Comparison of ENCODE assay signal across 9 cellular contexts in genomic region chr7:137820677-137821420, GRCh38. TPM values are rescaled to one million over a fixed set of nuclear protein-coding genes. Genes with fewer than 3 reads are reported as not detected.
DNase-seq lines count a peak whose midpoint lies in the region; ATAC-seq, FAIRE-seq and TF ChIP-seq lines count a peak whose summit lies in the region.
"Had no signal": no experiment of that assay in that cellular context is flagged by ENCODE, and none has a peak within 500 bp of the region (broad histone marks: within the 10 kb centered on the region; RNA-seq: fewer than 3 reads in every experiment).

No MANE protein-coding gene starts in this region.

- H3K27ac Mint-ChIP-seq in CD4-positive, alpha-beta memory T cell = no peak overlapping the region
- H3K27ac Mint-ChIP-seq: activated B cell treated with CpG ODN at 0.5 μM for 24 hours had no signal

- H3K4me1 ChIP-seq in gastroesophageal sphincter (peaks cover 0 to 15% (median 7%) of the 10 kb centered on the region in 3 donors), psoas muscle (no peaks in the 10 kb centered on the region), small intestine (ENCODE audit: control insufficient read depth in 2 of 2, insufficient read depth in 1 of 2, low read depth in 1 of 2, low read length in 1 of 2) (no peaks in the 10 kb centered on the region)
- no peaks in the 10 kb centered on the region for H3K4me1 ChIP-seq in CD4-positive, alpha-beta memory T cell (ENCODE audit: insufficient read depth, low read length)

- POLR2A ChIA-PET in AG04449 (lab: Yijun Ruan, JAX) = interaction anchor here (0.6 kb wide), 1 partner anchor 14 kb away, joined by 3 read pairs; no protein-coding TSS in a partner anchor
- POLR2A ChIA-PET in CD4-positive, alpha-beta memory T cell (lab: Charles Lee; ENCODE audit: partially characterized antibody) = no interaction called here

- ATAC-seq in GM21529 (IDR thresholded peaks at IDR 0.05; ENCODE audit: unreplicated experiment) = peak; percentile 70
- peak; percentile 39 for ATAC-seq in gastroesophageal sphincter
- ATAC-seq in psoas muscle = no peak

- no peak overlapping the region for H3K4me3 ChIP-seq in AG04449 (ENCODE audit: low read depth, low read length)
- H3K4me3 ChIP-seq in gastroesophageal sphincter = no peak overlapping the region
- H3K4me3 ChIP-seq in psoas muscle = no peak overlapping the region
- no peak overlapping the region for H3K4me3 ChIP-seq in CD4-positive, alpha-beta memory T cell (ENCODE audit: low read length in 2 of 2)
- H3K4me3 ChIP-seq in small intestine (ENCODE audit: low read depth in 1 of 2, low read length in 2 of 2) = no peak overlapping the region

- no peaks in the 10 kb centered on the region for H3K36me3 ChIP-seq in gastroesophageal sphincter
- no peaks in the 10 kb centered on the region for H3K36me3 ChIP-seq in psoas muscle (ENCODE audit: insufficient read depth in 1 of 2, low read depth in 1 of 2)
- H3K36me3 ChIP-seq in CD4-positive, alpha-beta memory T cell (ENCODE audit: insufficient read depth, low read length) = no peaks in the 10 kb centered on the region
- no peaks in the 10 kb centered on the region for H3K36me3 ChIP-seq in small intestine (ENCODE audit: control insufficient read depth in 2 of 2, insufficient read depth in 2 of 2, low read length in 2 of 2)

- TF ChIP-seq CTCF in AG04449 (IDR thresholded peaks at IDR 0.05; ENCODE audit: insufficient read depth, low read length, missing control alignments) (no peak), gastroesophageal sphincter (IDR thresholded peaks at IDR 0.05) (no peak), psoas muscle (IDR thresholded peaks at IDR 0.05) (no peak)

- FAIRE-seq in small intestine (lab: Jason Lieb, UNC) = no peak

- DNase-seq in AG04449 (ENCODE audit: low read depth, low spot score) = peak; percentile 47
- DNase-seq in NCI-H345 (lab: John Stamatoyannopoulos, UW) = peak; percentile 61
- DNase-seq in psoas muscle = peak; percentile 63 to 69
- no peak for DNase-seq in CD4-positive, alpha-beta memory T cell
- DNase-seq in activated naive CD4-positive, alpha-beta T cell treated with anti-CD3 and anti-CD28 coated beads, Interleukin-2, amount 50 U/mL, for 16 hours = no peak
- DNase-seq in small intestine = no peak
- DNase-seq: activated B cell treated with CpG ODN at 0.5 μM for 24 hours had no signal

- H3K9me3 ChIP-seq in gastroesophageal sphincter (no peaks in the 10 kb centered on the region), psoas muscle (no peaks in the 10 kb centered on the region), small intestine (ENCODE audit: control insufficient read depth, low read depth) (no peaks in the 10 kb centered on the region)
- H3K9me3 ChIP-seq in CD4-positive, alpha-beta memory T cell (ENCODE audit: control insufficient read depth in 1 of 2, low read length in 2 of 2) = no peaks in the 10 kb centered on the region

- no peaks in the 10 kb centered on the region for H3K4me1 Mint-ChIP-seq in CD4-positive, alpha-beta memory T cell
- H3K4me1 Mint-ChIP-seq: activated B cell treated with CpG ODN at 0.5 μM for 24 hours had no signal

- no peak for TF ChIP-seq POLR2A in gastroesophageal sphincter (IDR thresholded peaks at IDR 0.05)

- peaks cover 11 to 19% of the 10 kb centered on the region in 2 donors for H3K27me3 Mint-ChIP-seq in CD4-positive, alpha-beta memory T cell

- no peaks in the 10 kb centered on the region for H3K36me3 Mint-ChIP-seq in CD4-positive, alpha-beta memory T cell

- no peaks in the 10 kb centered on the region for H3K27me3 ChIP-seq in gastroesophageal sphincter
- H3K27me3 ChIP-seq in psoas muscle (ENCODE audit: insufficient read depth in 3 of 3, low read length in 2 of 3) = no peaks in the 10 kb centered on the region
- no peaks in the 10 kb centered on the region for H3K27me3 ChIP-seq in CD4-positive, alpha-beta memory T cell (ENCODE audit: insufficient read depth, low read length)
- peaks cover 0 to 2% of the 10 kb centered on the region in 2 donors for H3K27me3 ChIP-seq in small intestine (ENCODE audit: control insufficient read depth in 2 of 2, insufficient read depth in 2 of 2, low read length in 2 of 2)

- 31 to 58% methylated on average over 3 of the region's 8 CpGs for WGBS in gastroesophageal sphincter (ENCODE audit: low coverage in 1 of 2), 2 donors
- 9 to 23% (median 13%) methylated on average over 8 of the region's 8 CpGs for WGBS in psoas muscle, 3 donors
- WGBS in small intestine, 3 donors = 29 to 38% (median 34%) methylated on average over 8 of the region's 8 CpGs

- CTCF ChIA-PET in AG04449 (lab: Yijun Ruan, JAX) = interaction anchor here (0.6 to 1.4 kb wide), 6 partner anchors 9 to 187 kb away, joined by 3 to 5 read pairs (median 3); partner anchors contain the start of gene DGKI
- CTCF ChIA-PET in CD4-positive, alpha-beta memory T cell (lab: Charles Lee; ENCODE audit: partially characterized antibody) = no interaction called here

- TF ChIP-seq EP300 in gastroesophageal sphincter (IDR thresholded peaks at IDR 0.05) = no peak

- H3K27ac ChIP-seq in gastroesophageal sphincter = no peak overlapping the region
- H3K27ac ChIP-seq in psoas muscle = no peak overlapping the region
- H3K27ac ChIP-seq in CD4-positive, alpha-beta memory T cell (ENCODE audit: low read depth, low read length) = no peak overlapping the region
- H3K27ac ChIP-seq in small intestine (ENCODE audit: low read depth in 1 of 2, low read length in 1 of 2) = no peak overlapping the region

- H3K9me3 Mint-ChIP-seq in CD4-positive, alpha-beta memory T cell = peaks cover 0 to 3% (median 0%) of the 10 kb centered on the region in 8 donors
- H3K9me3 Mint-ChIP-seq: activated B cell treated with CpG ODN at 0.5 μM for 24 hours had no signal

- H3K4me3 Mint-ChIP-seq in CD4-positive, alpha-beta memory T cell = no peak overlapping the region
- H3K4me3 Mint-ChIP-seq: activated B cell treated with CpG ODN at 0.5 μM for 24 hours had no signal

- intact Hi-C loops in psoas muscle (cut with DNase I) = no loop called here
- intact Hi-C loops in CD4-positive, alpha-beta memory T cell (cut with micrococcal nuclease) = no loop called here

RNA-seq across cellular contexts. Expression of gene DGKI, which starts 25.9 kb away (rescaled TPM):
- total RNA-seq in gastroesophageal sphincter (1 to 10 TPM in 3 of 4 donors, under 1 TPM in 1; 0.27 to 4.8 (median 3.2) TPM), psoas muscle (under 1 TPM in 3 of 4 donors, not detected in 1; 0.44 to 0.56 (median 0.45) TPM)
- polyA plus RNA-seq in psoas muscle (under 1 TPM in 2 of 3 donors, not detected in 1; under 0.01 to 0.04 TPM), small intestine (under 1 TPM in 1 of 3 donors, not detected in 2; 0.54 TPM)
- total RNA-seq in CD4-positive, alpha-beta memory T cell = under 1 TPM in 1 of 2 experiments, not detected in 1; 0.11 TPM
- not detected for polyA plus RNA-seq in CD4-positive, alpha-beta memory T cell
- total RNA-seq: activated B cell treated with CpG ODN at 0.5 μM for 24 hours had no signal

Comparison
In these comparisons a context has a peak if more than half of its experiments do, and no peak if none do; other contexts are left out.
1. DNase-seq: peak in AG04449 (single experiment), NCI-H345 (single experiment) and psoas muscle (2 of 2); none in CD4-positive, alpha-beta memory T cell (0 of 5), activated naive CD4-positive, alpha-beta T cell treated with anti-CD3 and anti-CD28 coated beads, Interleukin-2, amount 50 U/mL, for 16 hours (single experiment) and small intestine (single experiment).
2. ATAC-seq: peak in GM21529 (single experiment) and gastroesophageal sphincter (single experiment); none in psoas muscle (0 of 4).